Comparison of ENCODE assay signal across 10 cellular contexts in the genomic region with DNA sequence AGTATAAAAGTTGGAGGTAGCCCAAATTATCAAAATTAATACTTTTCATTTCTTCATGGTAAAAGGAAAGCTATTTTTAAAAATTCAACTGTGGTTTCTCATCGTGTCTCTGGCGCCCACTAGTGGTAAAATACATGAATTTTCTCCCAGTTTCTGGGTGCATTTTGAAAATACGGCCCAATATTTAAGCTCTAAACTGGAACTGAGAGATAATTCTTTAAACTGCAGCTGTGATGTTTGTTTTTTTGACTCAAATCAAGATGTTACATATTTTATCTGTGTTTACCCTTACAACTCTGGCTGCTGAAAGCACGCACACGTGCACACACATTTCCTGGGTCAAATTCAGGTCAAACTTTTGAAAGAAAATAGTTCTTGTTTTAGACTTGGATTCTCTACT.
DNase-seq lines count a peak whose midpoint lies in the region; ATAC-seq and TF ChIP-seq lines count a peak whose summit lies in the region.
"Had no signal": no experiment of that assay in that cellular context is flagged by ENCODE, and none has a peak within 500 bp of the region (broad histone marks: within the 10 kb centered on the region; RNA-seq: fewer than 3 reads in every experiment).

No MANE protein-coding gene starts in this region.

- no peaks in the 10 kb centered on the region for H3K36me3 Mint-ChIP-seq in brain
- H3K36me3 Mint-ChIP-seq: CD8-positive, alpha-beta memory T cell; naive thymus-derived CD8-positive, alpha-beta T cell had no signal

- no peak overlapping the region for H3K27ac Mint-ChIP-seq in brain
- H3K27ac Mint-ChIP-seq: CD8-positive, alpha-beta memory T cell; naive thymus-derived CD8-positive, alpha-beta T cell had no signal

- peak; percentile 37 for DNase-seq in NCI-H1436 (lab: John Stamatoyannopoulos, UW)
- no peak for DNase-seq in NCI-H1436 treated with DMSO at 0.1 percent for 48 hours (lab: John Stamatoyannopoulos, UW)
- peak in 1 of 3 donors; percentile 12 for DNase-seq in mucosa of descending colon
- no peak for DNase-seq in 8988T

- H3K9me3 Mint-ChIP-seq in brain = peaks cover 2 to 15% (median 7%) of the 10 kb centered on the region in 5 experiments
- H3K9me3 Mint-ChIP-seq: CD8-positive, alpha-beta memory T cell had no signal

- no peaks in the 10 kb centered on the region for H3K4me1 Mint-ChIP-seq in brain

- ATAC-seq in mucosa of descending colon (no peak), esophagus mucosa (no peak), GM21786 (IDR thresholded peaks at IDR 0.05; ENCODE audit: unreplicated experiment) (no peak)

- H3K27me3 Mint-ChIP-seq in brain = peaks cover 6% of the 10 kb centered on the region
- H3K27me3 Mint-ChIP-seq: naive thymus-derived CD8-positive, alpha-beta T cell had no signal

- no peak overlapping the region for H3K4me3 ChIP-seq in mucosa of descending colon

- TF ChIP-seq CTCF in brain (conservative IDR thresholded peaks at IDR 0.05) (peak; percentile 73 to 84), mucosa of descending colon (IDR thresholded peaks at IDR 0.05) (peak; percentile 24)

- H3K9me3 ChIP-seq in mucosa of descending colon = no peaks in the 10 kb centered on the region

- intact Hi-C loops in mucosa of descending colon (cut with DNase I, micrococcal nuclease) = loop anchor here (10.0 kb wide), 1 partner anchor 142 kb away; no protein-coding TSS in a partner anchor

- no peak overlapping the region for H3K4me3 Mint-ChIP-seq in brain
- H3K4me3 Mint-ChIP-seq: CD8-positive, alpha-beta memory T cell had no signal

- TF ChIP-seq EP300 in Ishikawa (IDR thresholded peaks at IDR 0.05; ENCODE audit: borderline replicate concordance) = no peak

- no peaks in the 10 kb centered on the region for H3K4me1 ChIP-seq in mucosa of descending colon (ENCODE audit: low read depth)

- no peaks in the 10 kb centered on the region for H3K36me3 ChIP-seq in mucosa of descending colon (ENCODE audit: low read depth)

- peak; percentile 50 for TF ChIP-seq RAD21 in Ishikawa (IDR thresholded peaks at IDR 0.05; ENCODE audit: low read depth)

TF ChIP-seq in Ishikawa, 13 proteins besides CTCF, POLR2A, EP300 and RAD21:
- TF ChIP-seq NFIC (IDR thresholded peaks at IDR 0.05) = no peak
- no peak for TF ChIP-seq CEBPB (IDR thresholded peaks at IDR 0.05)
- no peak for TF ChIP-seq TEAD4 (IDR thresholded peaks at IDR 0.05)
- TF ChIP-seq, protein P1, sequence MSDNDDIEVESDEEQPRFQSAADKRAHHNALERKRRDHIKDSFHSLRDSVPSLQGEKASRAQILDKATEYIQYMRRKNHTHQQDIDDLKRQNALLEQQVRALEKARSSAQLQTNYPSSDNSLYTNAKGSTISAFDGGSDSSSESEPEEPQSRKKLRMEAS (IDR thresholded peaks at IDR 0.05) = no peak
- TF ChIP-seq, protein P2, sequence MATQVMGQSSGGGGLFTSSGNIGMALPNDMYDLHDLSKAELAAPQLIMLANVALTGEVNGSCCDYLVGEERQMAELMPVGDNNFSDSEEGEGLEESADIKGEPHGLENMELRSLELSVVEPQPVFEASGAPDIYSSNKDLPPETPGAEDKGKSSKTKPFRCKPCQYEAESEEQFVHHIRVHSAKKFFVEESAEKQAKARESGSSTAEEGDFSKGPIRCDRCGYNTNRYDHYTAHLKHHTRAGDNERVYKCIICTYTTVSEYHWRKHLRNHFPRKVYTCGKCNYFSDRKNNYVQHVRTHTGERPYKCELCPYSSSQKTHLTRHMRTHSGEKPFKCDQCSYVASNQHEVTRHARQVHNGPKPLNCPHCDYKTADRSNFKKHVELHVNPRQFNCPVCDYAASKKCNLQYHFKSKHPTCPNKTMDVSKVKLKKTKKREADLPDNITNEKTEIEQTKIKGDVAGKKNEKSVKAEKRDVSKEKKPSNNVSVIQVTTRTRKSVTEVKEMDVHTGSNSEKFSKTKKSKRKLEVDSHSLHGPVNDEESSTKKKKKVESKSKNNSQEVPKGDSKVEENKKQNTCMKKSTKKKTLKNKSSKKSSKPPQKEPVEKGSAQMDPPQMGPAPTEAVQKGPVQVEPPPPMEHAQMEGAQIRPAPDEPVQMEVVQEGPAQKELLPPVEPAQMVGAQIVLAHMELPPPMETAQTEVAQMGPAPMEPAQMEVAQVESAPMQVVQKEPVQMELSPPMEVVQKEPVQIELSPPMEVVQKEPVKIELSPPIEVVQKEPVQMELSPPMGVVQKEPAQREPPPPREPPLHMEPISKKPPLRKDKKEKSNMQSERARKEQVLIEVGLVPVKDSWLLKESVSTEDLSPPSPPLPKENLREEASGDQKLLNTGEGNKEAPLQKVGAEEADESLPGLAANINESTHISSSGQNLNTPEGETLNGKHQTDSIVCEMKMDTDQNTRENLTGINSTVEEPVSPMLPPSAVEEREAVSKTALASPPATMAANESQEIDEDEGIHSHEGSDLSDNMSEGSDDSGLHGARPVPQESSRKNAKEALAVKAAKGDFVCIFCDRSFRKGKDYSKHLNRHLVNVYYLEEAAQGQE (IDR thresholded peaks at IDR 0.05; ENCODE audit: low read depth) = no peak
- no peak for TF ChIP-seq EGR1 (IDR thresholded peaks at IDR 0.05)
- no peak for TF ChIP-seq TAF1 (IDR thresholded peaks at IDR 0.05; ENCODE audit: low read depth)
- no peak for TF ChIP-seq ZBTB7A (IDR thresholded peaks at IDR 0.05; ENCODE audit: low read depth)
- TF ChIP-seq YY1 (IDR thresholded peaks at IDR 0.05; ENCODE audit: low read depth) = no peak
- no peak for TF ChIP-seq FOXM1 (IDR thresholded peaks at IDR 0.05; ENCODE audit: borderline replicate concordance, low read depth)
- no peak for TF ChIP-seq TCF12 (IDR thresholded peaks at IDR 0.05; ENCODE audit: low read depth)
- no peak for TF ChIP-seq CREB1 (IDR thresholded peaks at IDR 0.05; ENCODE audit: low read depth)
- TF ChIP-seq, protein P3, sequence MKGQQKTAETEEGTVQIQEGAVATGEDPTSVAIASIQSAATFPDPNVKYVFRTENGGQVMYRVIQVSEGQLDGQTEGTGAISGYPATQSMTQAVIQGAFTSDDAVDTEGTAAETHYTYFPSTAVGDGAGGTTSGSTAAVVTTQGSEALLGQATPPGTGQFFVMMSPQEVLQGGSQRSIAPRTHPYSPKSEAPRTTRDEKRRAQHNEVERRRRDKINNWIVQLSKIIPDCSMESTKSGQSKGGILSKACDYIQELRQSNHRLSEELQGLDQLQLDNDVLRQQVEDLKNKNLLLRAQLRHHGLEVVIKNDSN (IDR thresholded peaks at IDR 0.05) = no peak
